Comparison of ENCODE assay signal across 20 cellular contexts in genomic region chr5:75856056-75856455, GRCh38.
DNase-seq lines count a peak whose midpoint lies in the region; ATAC-seq and TF ChIP-seq lines count a peak whose summit lies in the region.
"Had no signal": no experiment of that assay in that cellular context is flagged by ENCODE, and none has a peak within 500 bp of the region (broad histone marks: within the 10 kb centered on the region; RNA-seq: fewer than 3 reads in every experiment).

No MANE protein-coding gene starts in this region.

- H4K20me1 ChIP-seq in mammary epithelial cell (ENCODE audit: insufficient read depth, low read length) = no peaks in the 10 kb centered on the region

- no peak overlapping the region for H3K4me3 Mint-ChIP-seq in MCF 10A (ENCODE audit: unreplicated experiment)
- H3K4me3 Mint-ChIP-seq: IgD-negative memory B cell had no signal

- no peaks in the 10 kb centered on the region for H3K79me2 ChIP-seq in mammary epithelial cell (ENCODE audit: insufficient read depth, low read length)

- H3K4me1 ChIP-seq in mammary epithelial cell (ENCODE audit: insufficient read depth, low read length) = no peaks in the 10 kb centered on the region

- ATAC-seq in GM21825 (IDR thresholded peaks at IDR 0.05; ENCODE audit: unreplicated experiment) = no peak
- ATAC-seq: HCT116 had no signal

- CTCF ChIA-PET in MCF 10A (lab: Yijun Ruan, JAX) (no interaction called here), mammary epithelial cell (lab: Charles Lee; ENCODE audit: low non-redundant PET) (no interaction called here)

- BruUV-seq in MCF 10A (replicated peaks; lab: Mats Ljungman, UMichigan) = no TSS peak
- no TSS peak for BruUV-seq in mammary epithelial cell (replicated peaks; lab: Mats Ljungman, UMichigan)

- H3K27me3 Mint-ChIP-seq in MCF 10A (ENCODE audit: insufficient read depth, unreplicated experiment) = peaks cover 52% of the 10 kb centered on the region

- H3K9me3 ChIP-seq in mammary epithelial cell (replicated peaks; ENCODE audit: insufficient read depth, low read length) = no peaks in the 10 kb centered on the region

- no peak overlapping the region for H3K27ac ChIP-seq in mammary epithelial cell (ENCODE audit: insufficient read depth, low read depth, low read length)
- H3K27ac ChIP-seq in VCaP = peak overlapping the region; percentile 7; the same call in 1 of the 2 replicates
- H3K27ac ChIP-seq: 22Rv1 had no signal

- H3K27me3 ChIP-seq in mammary epithelial cell (ENCODE audit: insufficient read depth, low read length) = peaks cover 2% of the 10 kb centered on the region

- no peak overlapping the region for H2AFZ ChIP-seq in mammary epithelial cell (ENCODE audit: low read depth, low read length)

- in situ Hi-C loops in mammary epithelial cell (cut with MboI; ENCODE audit: low sequenced_read_pairs in 2 of 2) = no loop called here

- no peak overlapping the region for H3K4me2 ChIP-seq in mammary epithelial cell (ENCODE audit: insufficient read depth, low read depth, low read length)

- H3K36me3 ChIP-seq in mammary epithelial cell (ENCODE audit: insufficient read depth, low read length) = no peaks in the 10 kb centered on the region

- H3K4me3 ChIP-seq in mammary epithelial cell (replicated peaks in 1 of 3; ENCODE audit: insufficient read depth in 1 of 3, low read depth in 2 of 3, low read length in 3 of 3) = no peak overlapping the region

- H3K27ac Mint-ChIP-seq in MCF 10A (ENCODE audit: low read depth, unreplicated experiment) = no peak overlapping the region
- H3K27ac Mint-ChIP-seq: IgD-negative memory B cell had no signal

- TF ChIP-seq CTCF in MCF 10A (IDR thresholded peaks at IDR 0.05; ENCODE audit: unreplicated experiment) (no peak), mammary epithelial cell (conservative IDR thresholded peaks at IDR 0.05 in 1 of 2, IDR thresholded peaks at IDR 0.05 in 1 of 2; ENCODE audit: extremely low read depth in 1 of 2, insufficient read depth in 1 of 2, low read depth in 1 of 2, low read length in 2 of 2) (no peak), VCaP (conservative IDR thresholded peaks at IDR 0.05) (no peak)

- no peaks in the 10 kb centered on the region for H3K36me3 Mint-ChIP-seq in MCF 10A (ENCODE audit: insufficient read depth, unreplicated experiment)
- H3K36me3 Mint-ChIP-seq: IgD-negative memory B cell had no signal

- H3K9me3 Mint-ChIP-seq in MCF 10A (ENCODE audit: unreplicated experiment) = peaks cover 8% of the 10 kb centered on the region

- no peaks in the 10 kb centered on the region for H3K4me1 Mint-ChIP-seq in MCF 10A (ENCODE audit: insufficient read depth, unreplicated experiment)

- DNase-seq in DMS 273 (lab: John Stamatoyannopoulos, UW; ENCODE audit: unreplicated experiment) (peak; percentile 6), DMS 273 treated with DMSO at 0.1 percent for 48 hours (lab: John Stamatoyannopoulos, UW) (no peak), MCF 10A (ENCODE audit: unreplicated experiment) (peak; percentile 9), mammary epithelial cell (no peak), posterior cingulate gyrus (no peak), NOMO-1 treated with dmso at 0.1 percent for 144 hours (lab: John Stamatoyannopoulos, UW; ENCODE audit: unreplicated experiment) (no peak)
- DNase-seq: GOT3; Karpas-422; NCI-H1092 treated with DMSO at 0.1 percent for 48 hours; NCI-H187 treated with DMSO at 0.1 percent for 48 hours; NCI-H345; NCI-H524 treated with DMSO at 0.1 percent for 48 hours; NK-92 treated with Interleukin-12 subunit alpha and Interleukin-12 subunit beta, amount 100 ng/mL, for 24 hours; OCI-M1; Right ventricle myocardium superior had no signal

- H3K9ac ChIP-seq in mammary epithelial cell (ENCODE audit: insufficient read depth, low read length) = no peak overlapping the region

- intact Hi-C loops in MCF 10A (cut with micrococcal nuclease) (no loop called here), mammary epithelial cell (cut with micrococcal nuclease) (no loop called here), posterior cingulate gyrus (cut with DNase I) (no loop called here)

- dilution Hi-C loops in mammary epithelial cell (cut with HindIII; ENCODE audit: low sequenced_read_pairs) = no loop called here

- POLR2A ChIA-PET in MCF 10A (lab: Yijun Ruan, JAX) = no interaction called here

Comparison
In these comparisons a context has a peak if more than half of its experiments do, and no peak if none do; other contexts are left out.
1. DNase-seq: peak in DMS 273 (single experiment) and MCF 10A (single experiment); none in DMS 273 treated with DMSO at 0.1 percent for 48 hours (single experiment), mammary epithelial cell (single experiment), posterior cingulate gyrus (0 of 10) and NOMO-1 treated with dmso at 0.1 percent for 144 hours (single experiment).